1 cellular context compared by ENCODE assay signal in the genomic region with DNA sequence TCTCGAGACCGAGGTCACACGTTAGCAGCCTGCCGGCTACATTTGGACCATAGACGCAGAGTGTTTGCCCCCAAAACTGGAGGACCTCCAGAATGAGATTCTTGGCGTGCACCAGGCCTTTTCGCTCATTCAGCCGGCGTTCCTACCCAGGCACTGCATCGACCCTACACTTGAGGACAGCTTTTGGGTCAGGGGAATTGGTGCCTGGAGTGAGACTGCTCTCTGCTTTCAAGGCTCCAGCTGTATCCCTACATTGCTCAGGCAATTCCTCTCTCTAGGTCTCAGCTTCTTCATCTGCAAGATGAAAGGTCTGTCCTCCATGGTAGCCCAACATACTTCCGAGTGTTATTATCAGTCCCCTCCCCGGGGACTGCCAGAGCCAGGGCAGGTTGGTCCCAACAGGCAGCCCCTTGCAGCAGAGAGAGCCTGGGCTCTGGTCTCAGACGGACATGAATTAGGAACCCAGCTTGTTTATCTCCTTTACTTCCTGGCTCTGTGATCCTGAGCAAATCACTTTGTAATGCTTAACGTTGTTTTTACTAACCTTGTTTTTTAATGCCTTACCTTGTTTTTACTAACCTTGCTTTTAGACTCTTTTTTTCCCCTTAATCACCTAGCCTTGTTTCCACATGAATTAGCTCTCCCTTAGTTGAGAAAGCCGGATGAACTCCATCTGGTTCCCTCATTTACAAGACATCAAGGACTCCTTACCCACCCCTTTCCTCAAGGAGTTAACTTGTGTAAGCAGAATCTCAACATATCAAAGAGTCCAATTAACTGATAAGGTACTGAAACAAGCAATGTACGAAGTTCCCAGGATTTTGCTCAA.
TF ChIP-seq lines count a peak whose summit lies in the region.

No MANE protein-coding gene starts in this region.

TF ChIP-seq in HEK293, 187 proteins besides CTCF, POLR2A, EP300 and RAD21 (continues in another document):
- TF ChIP-seq, protein P1, sequence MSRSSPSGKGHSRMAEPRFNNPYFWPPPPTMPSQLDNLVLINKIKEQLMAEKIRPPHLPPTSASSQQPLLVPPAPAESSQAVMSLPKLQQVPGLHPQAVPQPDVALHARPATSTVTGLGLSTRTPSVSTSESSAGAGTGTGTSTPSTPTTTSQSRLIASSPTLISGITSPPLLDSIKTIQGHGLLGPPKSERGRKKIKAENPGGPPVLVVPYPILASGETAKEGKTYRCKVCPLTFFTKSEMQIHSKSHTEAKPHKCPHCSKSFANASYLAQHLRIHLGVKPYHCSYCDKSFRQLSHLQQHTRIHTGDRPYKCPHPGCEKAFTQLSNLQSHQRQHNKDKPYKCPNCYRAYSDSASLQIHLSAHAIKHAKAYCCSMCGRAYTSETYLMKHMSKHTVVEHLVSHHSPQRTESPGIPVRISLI (tag by site-specific recombination; IDR thresholded peaks at IDR 0.05), result no peak
- TF ChIP-seq ZNF76 (tag by site-specific recombination; IDR thresholded peaks at IDR 0.05; ENCODE audit: borderline replicate concordance, low read depth), result no peak
- TF ChIP-seq, protein P2, sequence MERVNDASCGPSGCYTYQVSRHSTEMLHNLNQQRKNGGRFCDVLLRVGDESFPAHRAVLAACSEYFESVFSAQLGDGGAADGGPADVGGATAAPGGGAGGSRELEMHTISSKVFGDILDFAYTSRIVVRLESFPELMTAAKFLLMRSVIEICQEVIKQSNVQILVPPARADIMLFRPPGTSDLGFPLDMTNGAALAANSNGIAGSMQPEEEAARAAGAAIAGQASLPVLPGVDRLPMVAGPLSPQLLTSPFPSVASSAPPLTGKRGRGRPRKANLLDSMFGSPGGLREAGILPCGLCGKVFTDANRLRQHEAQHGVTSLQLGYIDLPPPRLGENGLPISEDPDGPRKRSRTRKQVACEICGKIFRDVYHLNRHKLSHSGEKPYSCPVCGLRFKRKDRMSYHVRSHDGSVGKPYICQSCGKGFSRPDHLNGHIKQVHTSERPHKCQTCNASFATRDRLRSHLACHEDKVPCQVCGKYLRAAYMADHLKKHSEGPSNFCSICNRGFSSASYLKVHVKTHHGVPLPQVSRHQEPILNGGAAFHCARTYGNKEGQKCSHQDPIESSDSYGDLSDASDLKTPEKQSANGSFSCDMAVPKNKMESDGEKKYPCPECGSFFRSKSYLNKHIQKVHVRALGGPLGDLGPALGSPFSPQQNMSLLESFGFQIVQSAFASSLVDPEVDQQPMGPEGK (tag by site-specific recombination; IDR thresholded peaks at IDR 0.05), result no peak
- TF ChIP-seq HOXC10 (CRISPR knock-in tag; IDR thresholded peaks at IDR 0.05), result no peak
- no peak for TF ChIP-seq ZNF169 (tag by site-specific recombination; IDR thresholded peaks at IDR 0.05)
- no peak for TF ChIP-seq ZNF18 (tag by site-specific recombination; IDR thresholded peaks at IDR 0.05)
- TF ChIP-seq ZNF112 (tag by site-specific recombination; IDR thresholded peaks at IDR 0.05), result no peak
- TF ChIP-seq ZNF792 (tag by site-specific recombination; IDR thresholded peaks at IDR 0.05), result 0 out of 2 replicates have a peak, but pooled peaks have one; percentile 47
- TF ChIP-seq ZBTB17 (tag by site-specific recombination; IDR thresholded peaks at IDR 0.05), result peak; percentile 92
- TF ChIP-seq, protein P3, sequence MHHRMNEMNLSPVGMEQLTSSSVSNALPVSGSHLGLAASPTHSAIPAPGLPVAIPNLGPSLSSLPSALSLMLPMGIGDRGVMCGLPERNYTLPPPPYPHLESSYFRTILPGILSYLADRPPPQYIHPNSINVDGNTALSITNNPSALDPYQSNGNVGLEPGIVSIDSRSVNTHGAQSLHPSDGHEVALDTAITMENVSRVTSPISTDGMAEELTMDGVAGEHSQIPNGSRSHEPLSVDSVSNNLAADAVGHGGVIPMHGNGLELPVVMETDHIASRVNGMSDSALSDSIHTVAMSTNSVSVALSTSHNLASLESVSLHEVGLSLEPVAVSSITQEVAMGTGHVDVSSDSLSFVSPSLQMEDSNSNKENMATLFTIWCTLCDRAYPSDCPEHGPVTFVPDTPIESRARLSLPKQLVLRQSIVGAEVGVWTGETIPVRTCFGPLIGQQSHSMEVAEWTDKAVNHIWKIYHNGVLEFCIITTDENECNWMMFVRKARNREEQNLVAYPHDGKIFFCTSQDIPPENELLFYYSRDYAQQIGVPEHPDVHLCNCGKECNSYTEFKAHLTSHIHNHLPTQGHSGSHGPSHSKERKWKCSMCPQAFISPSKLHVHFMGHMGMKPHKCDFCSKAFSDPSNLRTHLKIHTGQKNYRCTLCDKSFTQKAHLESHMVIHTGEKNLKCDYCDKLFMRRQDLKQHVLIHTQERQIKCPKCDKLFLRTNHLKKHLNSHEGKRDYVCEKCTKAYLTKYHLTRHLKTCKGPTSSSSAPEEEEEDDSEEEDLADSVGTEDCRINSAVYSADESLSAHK (tag by site-specific recombination; IDR thresholded peaks at IDR 0.05), result no peak
- no peak for TF ChIP-seq OVOL3 (tag by site-specific recombination; IDR thresholded peaks at IDR 0.05)
- no peak for TF ChIP-seq ZNF623 (tag by site-specific recombination; IDR thresholded peaks at IDR 0.05)
- no peak for TF ChIP-seq ZNF677 (tag by site-specific recombination; IDR thresholded peaks at IDR 0.05)
- TF ChIP-seq PRDM2 (tag by site-specific recombination; IDR thresholded peaks at IDR 0.05; ENCODE audit: borderline replicate concordance), result no peak
- TF ChIP-seq, protein P4, sequence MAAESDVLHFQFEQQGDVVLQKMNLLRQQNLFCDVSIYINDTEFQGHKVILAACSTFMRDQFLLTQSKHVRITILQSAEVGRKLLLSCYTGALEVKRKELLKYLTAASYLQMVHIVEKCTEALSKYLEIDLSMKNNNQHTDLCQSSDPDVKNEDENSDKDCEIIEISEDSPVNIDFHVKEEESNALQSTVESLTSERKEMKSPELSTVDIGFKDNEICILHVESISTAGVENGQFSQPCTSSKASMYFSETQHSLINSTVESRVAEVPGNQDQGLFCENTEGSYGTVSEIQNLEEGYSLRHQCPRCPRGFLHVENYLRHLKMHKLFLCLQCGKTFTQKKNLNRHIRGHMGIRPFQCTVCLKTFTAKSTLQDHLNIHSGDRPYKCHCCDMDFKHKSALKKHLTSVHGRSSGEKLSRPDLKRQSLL (tag by site-specific recombination; IDR thresholded peaks at IDR 0.05), result no peak
- no peak for TF ChIP-seq ZNF140 (tag by site-specific recombination; IDR thresholded peaks at IDR 0.05)
- no peak for TF ChIP-seq ZNF157 (tag by site-specific recombination; IDR thresholded peaks at IDR 0.05)
- no peak for TF ChIP-seq ZNF433 (tag by site-specific recombination; IDR thresholded peaks at IDR 0.05; ENCODE audit: low read depth)
- TF ChIP-seq ZNF19 (tag by site-specific recombination; IDR thresholded peaks at IDR 0.05; ENCODE audit: low read depth), result no peak
- no peak for TF ChIP-seq ZNF701 (tag by site-specific recombination; IDR thresholded peaks at IDR 0.05)
- TF ChIP-seq ZNF350 (tag by site-specific recombination; IDR thresholded peaks at IDR 0.05), result no peak
- TF ChIP-seq INSM2 (tag by site-specific recombination; IDR thresholded peaks at IDR 0.05), result no peak
- no peak for TF ChIP-seq ZFP69B (tag by site-specific recombination; IDR thresholded peaks at IDR 0.05)
- no peak for TF ChIP-seq ZNF704 (tag by site-specific recombination; IDR thresholded peaks at IDR 0.05)
- TF ChIP-seq, protein P5, sequence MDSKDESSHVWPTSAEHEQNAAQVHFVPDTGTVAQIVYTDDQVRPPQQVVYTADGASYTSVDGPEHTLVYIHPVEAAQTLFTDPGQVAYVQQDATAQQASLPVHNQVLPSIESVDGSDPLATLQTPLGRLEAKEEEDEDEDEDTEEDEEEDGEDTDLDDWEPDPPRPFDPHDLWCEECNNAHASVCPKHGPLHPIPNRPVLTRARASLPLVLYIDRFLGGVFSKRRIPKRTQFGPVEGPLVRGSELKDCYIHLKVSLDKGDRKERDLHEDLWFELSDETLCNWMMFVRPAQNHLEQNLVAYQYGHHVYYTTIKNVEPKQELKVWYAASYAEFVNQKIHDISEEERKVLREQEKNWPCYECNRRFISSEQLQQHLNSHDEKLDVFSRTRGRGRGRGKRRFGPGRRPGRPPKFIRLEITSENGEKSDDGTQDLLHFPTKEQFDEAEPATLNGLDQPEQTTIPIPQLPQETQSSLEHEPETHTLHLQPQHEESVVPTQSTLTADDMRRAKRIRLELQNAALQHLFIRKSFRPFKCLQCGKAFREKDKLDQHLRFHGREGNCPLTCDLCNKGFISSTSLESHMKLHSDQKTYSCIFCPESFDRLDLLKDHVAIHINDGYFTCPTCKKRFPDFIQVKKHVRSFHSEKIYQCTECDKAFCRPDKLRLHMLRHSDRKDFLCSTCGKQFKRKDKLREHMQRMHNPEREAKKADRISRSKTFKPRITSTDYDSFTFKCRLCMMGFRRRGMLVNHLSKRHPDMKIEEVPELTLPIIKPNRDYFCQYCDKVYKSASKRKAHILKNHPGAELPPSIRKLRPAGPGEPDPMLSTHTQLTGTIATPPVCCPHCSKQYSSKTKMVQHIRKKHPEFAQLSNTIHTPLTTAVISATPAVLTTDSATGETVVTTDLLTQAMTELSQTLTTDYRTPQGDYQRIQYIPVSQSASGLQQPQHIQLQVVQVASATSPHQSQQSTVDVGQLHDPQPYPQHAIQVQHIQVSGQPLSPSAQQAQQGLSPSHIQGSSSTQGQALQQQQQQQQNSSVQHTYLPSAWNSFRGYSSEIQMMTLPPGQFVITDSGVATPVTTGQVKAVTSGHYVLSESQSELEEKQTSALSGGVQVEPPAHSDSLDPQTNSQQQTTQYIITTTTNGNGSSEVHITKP (tag by site-specific recombination; IDR thresholded peaks at IDR 0.05), result peak; percentile 93
- TF ChIP-seq ZBTB48 (tag by site-specific recombination; IDR thresholded peaks at IDR 0.05), result 0 out of 2 replicates have a peak, but pooled peaks have one; percentile 20
- peak; percentile 61 for TF ChIP-seq ZNF585B (tag by site-specific recombination; IDR thresholded peaks at IDR 0.05)
- no peak for TF ChIP-seq ZNF354C (tag by site-specific recombination; IDR thresholded peaks at IDR 0.05; ENCODE audit: borderline replicate concordance, low read depth)
